Comparison of ENCODE assay signal across 1 cellular context in the genomic region with DNA sequence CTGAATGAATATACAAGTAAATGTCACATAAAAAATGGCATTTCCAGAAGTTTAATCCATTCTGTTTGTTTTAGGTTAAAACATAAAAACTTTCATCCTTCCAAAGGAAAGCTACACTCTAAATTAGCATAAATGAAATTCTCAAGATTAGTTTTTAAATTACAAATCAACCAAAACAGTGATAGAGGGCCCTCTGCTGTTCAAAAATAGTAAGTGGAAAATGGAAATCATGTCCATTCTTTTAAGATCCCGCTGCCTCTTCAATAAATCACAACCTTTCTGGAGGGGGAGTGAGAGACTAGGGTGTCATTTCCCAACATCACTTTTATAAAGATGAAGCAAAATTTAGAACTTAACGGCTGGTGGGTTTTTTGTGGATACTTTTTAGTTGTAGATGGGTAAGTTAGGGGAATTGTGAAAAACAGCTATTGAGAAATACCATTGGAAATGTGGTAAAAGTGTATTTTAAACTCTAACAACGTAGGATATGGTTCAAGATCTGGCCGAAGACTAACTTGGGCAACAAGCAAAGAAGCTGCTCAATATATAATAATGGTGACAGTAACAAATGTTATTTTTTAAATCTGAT.
TF ChIP-seq lines count a peak whose summit lies in the region.

No MANE protein-coding gene starts in this region.

TF ChIP-seq in GM23338, 12 proteins besides CTCF, POLR2A, EP300 and RAD21 (continued from another document):
- TF ChIP-seq, protein P1, sequence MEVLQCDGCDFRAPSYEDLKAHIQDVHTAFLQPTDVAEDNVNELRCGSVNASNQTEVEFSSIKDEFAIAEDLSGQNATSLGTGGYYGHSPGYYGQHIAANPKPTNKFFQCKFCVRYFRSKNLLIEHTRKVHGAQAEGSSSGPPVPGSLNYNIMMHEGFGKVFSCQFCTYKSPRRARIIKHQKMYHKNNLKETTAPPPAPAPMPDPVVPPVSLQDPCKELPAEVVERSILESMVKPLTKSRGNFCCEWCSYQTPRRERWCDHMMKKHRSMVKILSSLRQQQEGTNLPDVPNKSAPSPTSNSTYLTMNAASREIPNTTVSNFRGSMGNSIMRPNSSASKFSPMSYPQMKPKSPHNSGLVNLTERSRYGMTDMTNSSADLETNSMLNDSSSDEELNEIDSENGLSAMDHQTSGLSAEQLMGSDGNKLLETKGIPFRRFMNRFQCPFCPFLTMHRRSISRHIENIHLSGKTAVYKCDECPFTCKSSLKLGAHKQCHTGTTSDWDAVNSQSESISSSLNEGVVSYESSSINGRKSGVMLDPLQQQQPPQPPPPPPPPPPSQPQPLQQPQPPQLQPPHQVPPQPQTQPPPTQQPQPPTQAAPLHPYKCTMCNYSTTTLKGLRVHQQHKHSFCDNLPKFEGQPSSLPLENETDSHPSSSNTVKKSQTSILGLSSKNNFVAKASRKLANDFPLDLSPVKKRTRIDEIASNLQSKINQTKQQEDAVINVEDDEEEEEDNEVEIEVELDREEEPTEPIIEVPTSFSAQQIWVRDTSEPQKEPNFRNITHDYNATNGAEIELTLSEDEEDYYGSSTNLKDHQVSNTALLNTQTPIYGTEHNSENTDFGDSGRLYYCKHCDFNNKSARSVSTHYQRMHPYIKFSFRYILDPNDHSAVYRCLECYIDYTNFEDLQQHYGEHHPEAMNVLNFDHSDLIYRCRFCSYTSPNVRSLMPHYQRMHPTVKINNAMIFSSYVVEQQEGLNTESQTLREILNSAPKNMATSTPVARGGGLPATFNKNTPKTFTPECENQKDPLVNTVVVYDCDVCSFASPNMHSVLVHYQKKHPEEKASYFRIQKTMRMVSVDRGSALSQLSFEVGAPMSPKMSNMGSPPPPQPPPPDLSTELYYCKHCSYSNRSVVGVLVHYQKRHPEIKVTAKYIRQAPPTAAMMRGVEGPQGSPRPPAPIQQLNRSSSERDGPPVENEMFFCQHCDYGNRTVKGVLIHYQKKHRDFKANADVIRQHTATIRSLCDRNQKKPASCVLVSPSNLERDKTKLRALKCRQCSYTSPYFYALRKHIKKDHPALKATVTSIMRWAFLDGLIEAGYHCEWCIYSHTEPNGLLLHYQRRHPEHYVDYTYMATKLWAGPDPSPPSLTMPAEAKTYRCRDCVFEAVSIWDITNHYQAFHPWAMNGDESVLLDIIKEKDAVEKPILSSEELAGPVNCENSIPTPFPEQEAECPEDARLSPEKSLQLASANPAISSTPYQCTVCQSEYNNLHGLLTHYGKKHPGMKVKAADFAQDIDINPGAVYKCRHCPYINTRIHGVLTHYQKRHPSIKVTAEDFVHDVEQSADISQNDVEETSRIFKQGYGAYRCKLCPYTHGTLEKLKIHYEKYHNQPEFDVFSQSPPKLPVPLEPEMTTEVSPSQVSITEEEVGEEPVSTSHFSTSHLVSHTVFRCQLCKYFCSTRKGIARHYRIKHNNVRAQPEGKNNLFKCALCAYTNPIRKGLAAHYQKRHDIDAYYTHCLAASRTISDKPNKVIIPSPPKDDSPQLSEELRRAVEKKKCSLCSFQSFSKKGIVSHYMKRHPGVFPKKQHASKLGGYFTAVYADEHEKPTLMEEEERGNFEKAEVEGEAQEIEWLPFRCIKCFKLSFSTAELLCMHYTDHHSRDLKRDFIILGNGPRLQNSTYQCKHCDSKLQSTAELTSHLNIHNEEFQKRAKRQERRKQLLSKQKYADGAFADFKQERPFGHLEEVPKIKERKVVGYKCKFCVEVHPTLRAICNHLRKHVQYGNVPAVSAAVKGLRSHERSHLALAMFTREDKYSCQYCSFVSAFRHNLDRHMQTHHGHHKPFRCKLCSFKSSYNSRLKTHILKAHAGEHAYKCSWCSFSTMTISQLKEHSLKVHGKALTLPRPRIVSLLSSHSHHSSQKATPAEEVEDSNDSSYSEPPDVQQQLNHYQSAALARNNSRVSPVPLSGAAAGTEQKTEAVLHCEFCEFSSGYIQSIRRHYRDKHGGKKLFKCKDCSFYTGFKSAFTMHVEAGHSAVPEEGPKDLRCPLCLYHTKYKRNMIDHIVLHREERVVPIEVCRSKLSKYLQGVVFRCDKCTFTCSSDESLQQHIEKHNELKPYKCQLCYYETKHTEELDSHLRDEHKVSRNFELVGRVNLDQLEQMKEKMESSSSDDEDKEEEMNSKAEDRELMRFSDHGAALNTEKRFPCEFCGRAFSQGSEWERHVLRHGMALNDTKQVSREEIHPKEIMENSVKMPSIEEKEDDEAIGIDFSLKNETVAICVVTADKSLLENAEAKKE (CRISPR knock-in tag; IDR thresholded peaks at IDR 0.05) = no peak
- no peak for TF ChIP-seq ZNF331 (CRISPR knock-in tag; IDR thresholded peaks at IDR 0.05; ENCODE audit: low read depth)
- TF ChIP-seq EZH2 (IDR thresholded peaks at IDR 0.05; ENCODE audit: low read depth, unreplicated experiment) = no peak
TF ChIP-seq in GM23338: peak in this region for 0.
